ENCODE assay signal across 8 cellular contexts in the genomic region with DNA sequence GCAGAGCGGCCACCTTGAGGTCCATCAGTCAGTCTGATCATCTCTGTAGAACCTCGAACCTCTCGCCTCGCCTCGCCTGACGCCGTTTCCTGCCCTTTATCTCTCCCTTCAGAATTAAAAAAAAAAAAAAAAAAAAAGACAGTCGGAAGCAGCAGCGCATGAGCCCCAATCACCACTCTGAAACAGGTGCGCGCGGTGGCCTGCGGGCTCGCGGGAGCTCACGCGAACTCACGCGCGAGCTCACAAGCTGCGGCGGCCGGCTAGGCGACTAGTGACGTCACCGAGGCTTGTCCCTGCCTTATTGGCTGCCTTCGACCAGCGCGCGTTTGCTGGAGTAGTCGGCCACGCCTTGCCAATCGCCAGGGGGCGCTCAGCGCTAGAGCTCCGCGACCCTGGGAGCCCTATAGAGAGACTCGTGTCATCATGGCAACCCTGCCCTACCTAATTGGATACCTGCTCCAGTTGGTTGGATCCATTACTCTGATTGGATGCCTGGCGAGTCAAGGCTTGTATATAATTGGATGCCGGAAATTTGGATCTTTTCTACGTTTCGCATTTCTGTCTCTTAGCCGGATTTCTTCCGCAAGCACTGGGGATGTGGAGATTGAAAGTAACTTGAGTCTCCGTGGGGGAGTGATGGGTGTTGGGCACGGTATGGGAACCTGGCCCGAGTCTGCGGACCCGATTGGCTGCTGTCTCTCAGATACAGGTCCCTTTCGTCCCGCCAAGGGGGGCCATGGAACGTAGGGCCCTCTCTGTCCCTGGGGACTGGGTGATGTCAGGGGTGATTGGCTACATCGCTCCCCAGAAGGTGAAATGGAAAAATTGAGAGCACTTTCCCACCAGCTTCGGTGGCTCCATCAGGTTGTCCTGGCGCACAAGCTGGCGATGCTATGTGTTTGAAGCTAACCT. TPM values are rescaled to one million over a fixed set of nuclear protein-coding genes. Genes with fewer than 3 reads are reported as not detected.
DNase-seq lines count a peak whose midpoint lies in the region; ATAC-seq and TF ChIP-seq lines count a peak whose summit lies in the region.

No MANE protein-coding gene starts in this region.

- DNase-seq in AG09319 (ENCODE audit: extremely low read depth, low read depth) (peak; percentile 2), T-helper 17 cell (peak; percentile 25 to 44 (median 41)), amniotic epithelial cell (ENCODE audit: low read depth) (peak; percentile 28), iPS DF 19.7 (ENCODE audit: low read depth, low spot score) (peak; percentile 98), skeletal muscle cell (ENCODE audit: low read depth) (peak; percentile 6), HCEC 1CT (no peak)

- peak; percentile 20 for TF ChIP-seq CTCF in AG09319 (IDR thresholded peaks at IDR 0.05; ENCODE audit: low read depth, low read length)

- H3K27me3 Mint-ChIP-seq in T-helper 17 cell: peaks cover 31% of the 10 kb centered on the region

- peaks cover 3% of the 10 kb centered on the region for H3K36me3 Mint-ChIP-seq in T-helper 17 cell (ENCODE audit: low read depth)

- no peaks in the 10 kb centered on the region for H3K4me1 Mint-ChIP-seq in T-helper 17 cell

- H3K9me3 ChIP-seq in T-helper 17 cell (ENCODE audit: control insufficient read depth, low read length, poor library complexity, severe bottlenecking): no peaks in the 10 kb centered on the region

- ATAC-seq in HG02970 (IDR thresholded peaks at IDR 0.05; ENCODE audit: low FRiP score, unreplicated experiment): peak; percentile 62
- ATAC-seq in T-helper 17 cell: peak; percentile 87
- ATAC-seq in GM19463 (IDR thresholded peaks at IDR 0.05; ENCODE audit: unreplicated experiment): no peak

- no peak overlapping the region for H3K4me3 ChIP-seq in skeletal muscle cell (ENCODE audit: low read depth, low read length)

- H3K27ac Mint-ChIP-seq in T-helper 17 cell: no peak overlapping the region

- H3K4me3 Mint-ChIP-seq in T-helper 17 cell: no peak overlapping the region

RNA-seq across cellular contexts. Expression of a gene that starts 31.6 kb away (rescaled TPM):
- not detected for total RNA-seq in T-helper 17 cell

RNA-seq across cellular contexts. Expression of a gene that starts 39.9 kb away (rescaled TPM):
- total RNA-seq in T-helper 17 cell: not detected

RNA-seq across cellular contexts. Expression of a gene that starts 41.1 kb away (rescaled TPM):
- not detected for total RNA-seq in T-helper 17 cell
